ENCODE assay signal across 1 cellular context in genomic region chr6:2634151-2634964, GRCh38.
TF ChIP-seq lines count a peak whose summit lies in the region.

No MANE protein-coding gene starts in this region.

TF ChIP-seq in HepG2, 621 proteins besides CTCF, POLR2A, EP300 and RAD21 (continued from another document and continues in another):
- no peak for TF ChIP-seq FUBP1 (CRISPR knock-in tag; IDR thresholded peaks at IDR 0.05; ENCODE audit: borderline replicate concordance)
- TF ChIP-seq SMAD3 (CRISPR knock-in tag; IDR thresholded peaks at IDR 0.05): 0 out of 2 replicates have a peak, but pooled peaks have one; percentile 67
- TF ChIP-seq GABPB1 (CRISPR knock-in tag; IDR thresholded peaks at IDR 0.05): peak; percentile 76
- TF ChIP-seq PRDM15 (CRISPR knock-in tag; IDR thresholded peaks at IDR 0.05): no peak
- TF ChIP-seq NBN (conservative IDR thresholded peaks at IDR 0.05): no peak
- no peak for TF ChIP-seq AKNA (CRISPR knock-in tag; IDR thresholded peaks at IDR 0.05; ENCODE audit: borderline replicate concordance)
- TF ChIP-seq ZNF513 (CRISPR knock-in tag; conservative IDR thresholded peaks at IDR 0.05): no peak
- no peak for TF ChIP-seq HNRNPL (IDR thresholded peaks at IDR 0.05; ENCODE audit: low read depth, low read length)
- no peak for TF ChIP-seq NFE2L1 (CRISPR knock-in tag; IDR thresholded peaks at IDR 0.05; ENCODE audit: borderline replicate concordance)
- TF ChIP-seq ZFAT (CRISPR knock-in tag; conservative IDR thresholded peaks at IDR 0.05): no peak
- peak; percentile 79 for TF ChIP-seq PATZ1 (CRISPR knock-in tag; IDR thresholded peaks at IDR 0.05)
- no peak for TF ChIP-seq JUN (CRISPR knock-in tag; IDR thresholded peaks at IDR 0.05)
- TF ChIP-seq CBX5 (CRISPR knock-in tag; IDR thresholded peaks at IDR 0.05; ENCODE audit: borderline replicate concordance): no peak; the same call in 1 of the 2 replicates
- 0 out of 2 replicates have a peak, but pooled peaks have one; percentile 18 for TF ChIP-seq ZBED4 (CRISPR knock-in tag; IDR thresholded peaks at IDR 0.05; ENCODE audit: borderline replicate concordance)
- no peak for TF ChIP-seq MLXIP (CRISPR knock-in tag; IDR thresholded peaks at IDR 0.05; ENCODE audit: borderline replicate concordance)
- peak; percentile 77; the same call in 1 of the 2 replicates for TF ChIP-seq FOXC1 (CRISPR knock-in tag; IDR thresholded peaks at IDR 0.05; ENCODE audit: borderline replicate concordance)
- TF ChIP-seq AHR (CRISPR knock-in tag; IDR thresholded peaks at IDR 0.05): peak; percentile 62; the same call in 1 of the 2 replicates
- no peak for TF ChIP-seq ZNF7 (CRISPR knock-in tag; IDR thresholded peaks at IDR 0.05)
- no peak for TF ChIP-seq TARDBP (CRISPR knock-in tag; IDR thresholded peaks at IDR 0.05)
- peak; percentile 31; the same call in 1 of the 2 replicates for TF ChIP-seq ZNF574 (CRISPR knock-in tag; IDR thresholded peaks at IDR 0.05)
- peak; percentile 85 for TF ChIP-seq SALL2 (CRISPR knock-in tag; IDR thresholded peaks at IDR 0.05)
- TF ChIP-seq ZNF619 (CRISPR knock-in tag; IDR thresholded peaks at IDR 0.05): 0 out of 2 replicates have a peak, but pooled peaks have one; percentile 72
- 0 out of 2 replicates have a peak, but pooled peaks have one; percentile 37 for TF ChIP-seq TFDP1 (CRISPR knock-in tag; IDR thresholded peaks at IDR 0.05; ENCODE audit: borderline replicate concordance)
- no peak for TF ChIP-seq PRMT3 (CRISPR knock-in tag; IDR thresholded peaks at IDR 0.05; ENCODE audit: borderline replicate concordance, low read depth)
